ENCODE assay signal across 12 cellular contexts in genomic region chr2:15449542-15450236, GRCh38.
A peak's percentile ranks its signal among the peaks of the same experiment; 100 is the strongest.
DNase-seq lines count a peak whose midpoint lies in the region; ATAC-seq, FAIRE-seq and TF ChIP-seq lines count a peak whose summit lies in the region.
"Had no signal": no experiment of that assay in that cellular context is flagged by ENCODE, and none has a peak within 500 bp of the region (broad histone marks: within the 10 kb centered on the region; RNA-seq: fewer than 3 reads in every experiment).

No MANE protein-coding gene starts in this region.

- H3K4me3 ChIP-seq in HUES6 (ENCODE audit: low read depth, low read length) = no peak overlapping the region
- no peak overlapping the region for H3K4me3 ChIP-seq in psoas muscle
- no peak overlapping the region for H3K4me3 ChIP-seq in kidney (ENCODE audit: low read length in 2 of 2)
- no peak overlapping the region for H3K4me3 ChIP-seq in SJCRH30

- DNase-seq in SK-MEL-5 (ENCODE audit: low read depth, low spot score) (peak; percentile 23), Right ventricle myocardium superior (no peak), psoas muscle (no peak), kidney (no peak), NCI-H510A treated with DMSO at 0.1 percent for 48 hours (lab: John Stamatoyannopoulos, UW) (no peak), SJCRH30 (no peak)
- DNase-seq: activated naive CD4-positive, alpha-beta T cell treated with anti-CD3 and anti-CD28 coated beads for 36 hours; BE2C; effector memory CD4-positive, alpha-beta T cell; NCI-H2081 treated with DMSO at 0.1 percent for 48 hours; substantia nigra had no signal

- H3K36me3 ChIP-seq in HUES6 (ENCODE audit: control insufficient read depth, insufficient read depth, low read length) = no peaks in the 10 kb centered on the region
- H3K36me3 ChIP-seq in psoas muscle (ENCODE audit: insufficient read depth in 1 of 2, low read depth in 1 of 2) = peaks cover 0 to 4% of the 10 kb centered on the region in 2 donors
- H3K36me3 ChIP-seq in kidney (ENCODE audit: control insufficient read depth in 1 of 2, insufficient read depth in 2 of 2, low read length in 2 of 2) = peaks cover 0 to 2% of the 10 kb centered on the region in 2 donors
- H3K36me3 ChIP-seq in SJCRH30 = peaks cover 8% of the 10 kb centered on the region; the same call in 1 of the 2 replicates

- intact Hi-C loops in Right ventricle myocardium superior (cut with DNase I) (no loop called here), psoas muscle (cut with DNase I) (no loop called here), kidney (cut with DNase I) (no loop called here)

- H3K27me3 ChIP-seq in HUES6 (ENCODE audit: control insufficient read depth, insufficient read depth, low read length) (no peaks in the 10 kb centered on the region), psoas muscle (ENCODE audit: insufficient read depth in 3 of 3, low read length in 2 of 3) (no peaks in the 10 kb centered on the region), SJCRH30 (no peaks in the 10 kb centered on the region)
- H3K27me3 ChIP-seq: BE2C had no signal

- no peak for TF ChIP-seq CTCF in psoas muscle (IDR thresholded peaks at IDR 0.05)
- no peak for TF ChIP-seq CTCF in kidney (IDR thresholded peaks at IDR 0.05; ENCODE audit: borderline replicate concordance, extremely low read depth, insufficient read depth)

- in situ Hi-C loops in SK-MEL-5 (cut with HindIII; ENCODE audit: low pct_unique_long_range_greater_than_20kb, low sequenced_read_pairs) = no loop called here

- WGBS in psoas muscle, 3 donors = 34 to 43% (median 40%) methylated on average over 2 of the region's 2 CpGs

- H3K9me3 ChIP-seq in HUES6 (ENCODE audit: control insufficient read depth, insufficient read depth, low read depth, low read length) (no peaks in the 10 kb centered on the region; the same call in 1 of the 2 replicates), psoas muscle (no peaks in the 10 kb centered on the region), kidney (ENCODE audit: control insufficient read depth in 1 of 2, low read length in 2 of 2) (no peaks in the 10 kb centered on the region), SJCRH30 (replicated peaks) (no peaks in the 10 kb centered on the region)
- H3K9me3 ChIP-seq: BE2C had no signal

- H3K4me1 ChIP-seq in HUES6 (ENCODE audit: control insufficient read depth, insufficient read depth, low read length) = peaks cover 4% of the 10 kb centered on the region; the same call in 1 of the 2 replicates
- peaks cover 30% of the 10 kb centered on the region for H3K4me1 ChIP-seq in psoas muscle
- H3K4me1 ChIP-seq in kidney (ENCODE audit: control insufficient read depth in 1 of 2, insufficient read depth in 1 of 2, low read depth in 1 of 2, low read length in 2 of 2) = no peaks in the 10 kb centered on the region
- H3K4me1 ChIP-seq in SJCRH30 = no peaks in the 10 kb centered on the region

- peak; percentile 93 for ATAC-seq in Right ventricle myocardium superior (ENCODE audit: poor library complexity)
- ATAC-seq in psoas muscle = peak; percentile 81 to 91 (median 86)

- H3K9ac ChIP-seq in HUES6 (ENCODE audit: low read length) (no peak overlapping the region), kidney (ENCODE audit: low read length in 2 of 2) (no peak overlapping the region)

- H3K27ac ChIP-seq in HUES6 (ENCODE audit: low read depth, low read length) = 0 out of 2 replicates have a peak overlapping the region, but pooled peaks have one; percentile 39
- H3K27ac ChIP-seq in psoas muscle = peak overlapping the region; percentile 72
- no peak overlapping the region for H3K27ac ChIP-seq in kidney (ENCODE audit: low read depth in 2 of 2, low read length in 2 of 2)
- H3K27ac ChIP-seq in SJCRH30 = no peak overlapping the region

- no peak for FAIRE-seq in kidney (lab: Jason Lieb, UNC)

Comparison
In these comparisons a context has a peak if more than half of its experiments do, and no peak if none do; other contexts are left out.
1. H3K27ac ChIP-seq: peak in HUES6 (single experiment) and psoas muscle (single experiment); none in kidney (0 of 2) and SJCRH30 (single experiment).